Comparison of ENCODE assay signal across 18 cellular contexts in genomic region chr14:21631084-21631483, GRCh38. TPM values are rescaled to one million over a fixed set of nuclear protein-coding genes. Genes with fewer than 3 reads are reported as not detected.
"Had no signal": no experiment of that assay in that cellular context is flagged by ENCODE, and none has a peak within 500 bp of the region (broad histone marks: within the 10 kb centered on the region; RNA-seq: fewer than 3 reads in every experiment).

No MANE protein-coding gene starts in this region.

- H3K9me3 Mint-ChIP-seq: neural crest cell had no signal

- ATAC-seq: activated CD4-positive, alpha-beta T cell treated with anti-CD3 and anti-CD28 coated beads for 36 hours; activated naive CD8-positive, alpha-beta T cell treated with anti-CD3 and anti-CD28 coated beads, Interleukin-2, amount 50 U/mL, for 24 hours had no signal

- H3K36me3 ChIP-seq: ascending aorta, cardiac muscle cell, thyroid gland, uterus, WERI-Rb-1 had no signal

- H3K4me1 Mint-ChIP-seq: activated CD4-positive, alpha-beta memory T cell treated with anti-CD3 and anti-CD28 coated beads, Interleukin-2, amount 10 ng/mL, durations not matched to agents 7 days and 5 days; activated CD4-positive, alpha-beta T cell treated with anti-CD3 and anti-CD28 coated beads for 36 hours; activated naive CD8-positive, alpha-beta T cell treated with anti-CD3 and anti-CD28 coated beads, Interleukin-2, amount 50 U/mL, for 24 hours; neural crest cell had no signal

- H3K27ac Mint-ChIP-seq: activated CD4-positive, alpha-beta memory T cell treated with anti-CD3 and anti-CD28 coated beads, Interleukin-2, amount 10 ng/mL, durations not matched to agents 7 days and 5 days; activated CD4-positive, alpha-beta T cell treated with anti-CD3 and anti-CD28 coated beads for 36 hours; activated naive CD8-positive, alpha-beta T cell treated with anti-CD3 and anti-CD28 coated beads, Interleukin-2, amount 50 U/mL, for 24 hours had no signal

- H3K4me3 ChIP-seq: ascending aorta, cardiac muscle cell, skin epidermis, thyroid gland, uterus had no signal

- DNase-seq: activated CD4-positive, alpha-beta memory T cell treated with anti-CD3 and anti-CD28 coated beads, Interleukin-2, amount 10 ng/mL, durations not matched to agents 7 days and 5 days; activated CD4-positive, alpha-beta T cell treated with anti-CD3 and anti-CD28 coated beads for 36 hours; activated naive CD4-positive, alpha-beta T cell treated with Interleukin-2 at 50 U/mL for 16 hours; activated naive CD8-positive, alpha-beta T cell treated with anti-CD3 and anti-CD28 coated beads, Interleukin-2, amount 50 U/mL, for 24 hours; kidney glomerular epithelial cell; retina; T-helper 9 cell; thyroid gland; uterus; WERI-Rb-1 had no signal

- H3K27me3 ChIP-seq: ascending aorta, cardiac muscle cell, thyroid gland, uterus had no signal

- FAIRE-seq: colon, frontal cortex had no signal

- H3K4me3 Mint-ChIP-seq: activated CD4-positive, alpha-beta memory T cell treated with anti-CD3 and anti-CD28 coated beads, Interleukin-2, amount 10 ng/mL, durations not matched to agents 7 days and 5 days; activated CD4-positive, alpha-beta T cell treated with anti-CD3 and anti-CD28 coated beads for 36 hours; activated naive CD8-positive, alpha-beta T cell treated with anti-CD3 and anti-CD28 coated beads, Interleukin-2, amount 50 U/mL, for 24 hours; neural crest cell had no signal

RNA-seq across cellular contexts. Expression of gene OR10G2, which starts 3.7 kb away (rescaled TPM):
- total RNA-seq: activated CD4-positive, alpha-beta memory T cell treated with anti-CD3 and anti-CD28 coated beads, Interleukin-2, amount 10 ng/mL, durations not matched to agents 7 days and 5 days; activated CD4-positive, alpha-beta T cell treated with anti-CD3 and anti-CD28 coated beads for 36 hours; ascending aorta; cardiac muscle cell; frontal cortex; lower leg skin; neural crest cell; osteocyte; thyroid gland; uterus had no signal

RNA-seq across cellular contexts. Expression of gene OR4E2, which starts 22.6 kb away (rescaled TPM):
- total RNA-seq: activated CD4-positive, alpha-beta T cell treated with anti-CD3 and anti-CD28 coated beads for 36 hours; ascending aorta; cardiac muscle cell; frontal cortex; lower leg skin; neural crest cell; osteocyte; thyroid gland; uterus had no signal

RNA-seq across cellular contexts. Expression of gene OR4E1, which starts 42.5 kb away (rescaled TPM):
- total RNA-seq: ascending aorta, cardiac muscle cell, frontal cortex, lower leg skin, neural crest cell, osteocyte, thyroid gland, uterus had no signal

RNA-seq across cellular contexts. Expression of gene OR10G3, which starts 51.2 kb away (rescaled TPM):
- total RNA-seq: activated CD4-positive, alpha-beta memory T cell treated with anti-CD3 and anti-CD28 coated beads, Interleukin-2, amount 10 ng/mL, durations not matched to agents 7 days and 5 days; activated CD4-positive, alpha-beta T cell treated with anti-CD3 and anti-CD28 coated beads for 36 hours; ascending aorta; cardiac muscle cell; frontal cortex; lower leg skin; neural crest cell; osteocyte; thyroid gland; uterus had no signal
